8 cellular contexts compared by ENCODE assay signal in the genomic region with DNA sequence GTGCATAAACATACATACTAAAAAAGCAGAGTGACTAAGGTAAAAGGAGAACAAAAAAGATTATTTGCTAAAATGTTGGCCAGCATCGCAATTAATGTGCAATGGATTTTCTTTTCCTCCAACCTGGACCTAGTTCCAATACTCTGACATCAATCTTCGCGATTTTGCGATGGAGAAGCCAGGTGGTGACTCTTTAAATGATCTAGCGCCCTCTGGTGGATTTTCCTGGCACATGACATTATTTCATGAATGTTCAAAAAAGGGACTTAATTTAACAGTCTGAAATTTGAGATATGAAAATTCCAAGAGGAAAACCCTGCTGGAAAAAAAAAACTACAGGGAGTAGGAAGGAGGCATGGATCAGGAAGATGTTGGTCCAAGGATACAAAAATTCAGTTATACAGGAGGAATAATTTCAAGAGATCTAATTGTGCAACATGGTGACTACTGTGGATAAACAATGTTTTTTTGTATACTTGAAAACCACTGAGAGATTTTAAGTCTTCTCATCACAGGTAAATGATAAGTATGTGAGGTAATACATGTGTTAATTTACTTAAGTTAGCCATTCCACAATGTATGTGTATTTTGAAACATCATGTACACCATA. TPM values are rescaled to one million over a fixed set of nuclear protein-coding genes. Genes with fewer than 3 reads are reported as not detected.
DNase-seq lines count a peak whose midpoint lies in the region; ATAC-seq and TF ChIP-seq lines count a peak whose summit lies in the region.

No MANE protein-coding gene starts in this region.

- no peak for ATAC-seq in GM21737 (IDR thresholded peaks at IDR 0.05; ENCODE audit: unreplicated experiment)
- ATAC-seq in GM19397 (IDR thresholded peaks at IDR 0.05; ENCODE audit: unreplicated experiment) = no peak

- H3K27ac ChIP-seq in parathyroid adenoma = no peak overlapping the region

- no peak overlapping the region for H3K4me2 ChIP-seq in parathyroid adenoma (ENCODE audit: low read length)

- no peak overlapping the region for H2AFZ ChIP-seq in parathyroid adenoma

- no peaks in the 10 kb centered on the region for H3K79me2 ChIP-seq in parathyroid adenoma

- peak; percentile 76 for DNase-seq in DMS153 treated with DMSO at 0.1 percent for 48 hours (lab: John Stamatoyannopoulos, UW; ENCODE audit: unreplicated experiment)
- DNase-seq in HT-29 (ENCODE audit: low spot score) = peak; percentile 88
- DNase-seq in NOMO-1 treated with DMSO at 0.1 percent for 48 hours (lab: John Stamatoyannopoulos, UW; ENCODE audit: unreplicated experiment) = peak; percentile 65
- peak; percentile 43 to 52 for DNase-seq in activated T-cell treated with anti-CD3 and anti-CD28 coated beads, Interleukin-2, amount 50 U/mL, for 48 hours
- DNase-seq in foreskin fibroblast = peak; percentile 72 to 91

- no peak overlapping the region for H3K4me3 ChIP-seq in foreskin fibroblast (ENCODE audit: low read depth in 1 of 2, low read length in 2 of 2)
- H3K4me3 ChIP-seq in parathyroid adenoma (ENCODE audit: low read depth, low read length) = no peak overlapping the region

- H3K9me3 ChIP-seq in parathyroid adenoma (ENCODE audit: control insufficient read depth, low read length) = no peaks in the 10 kb centered on the region

- H3K9ac ChIP-seq in parathyroid adenoma = no peak overlapping the region

- no peaks in the 10 kb centered on the region for H3K4me1 ChIP-seq in parathyroid adenoma

- TF ChIP-seq CTCF in foreskin fibroblast (IDR thresholded peaks at IDR 0.05; ENCODE audit: low read depth, low read length) (peak; percentile 51), parathyroid adenoma (IDR thresholded peaks at IDR 0.05) (peak; percentile 78)

- H3K36me3 ChIP-seq in parathyroid adenoma (ENCODE audit: control insufficient read depth, insufficient read depth, low read length) = no peaks in the 10 kb centered on the region

- no peaks in the 10 kb centered on the region for H3K27me3 ChIP-seq in parathyroid adenoma (ENCODE audit: control insufficient read depth, insufficient read depth, low read length)

RNA-seq across cellular contexts. Expression of gene KCNMA1, which starts 4.3 kb away (rescaled TPM):
- 0.08 TPM in 1 of 2 replicates, not detected in the other for total RNA-seq in HT-29 (2014; rRNA removed; shearing (Covaris generic))
